In genomic region chr7:41156268-41156667, GRCh38 we compare ENCODE assay signal across 29 cellular contexts.
DNase-seq lines count a peak whose midpoint lies in the region; FAIRE-seq and TF ChIP-seq lines count a peak whose summit lies in the region.
"Had no signal": no experiment of that assay in that cellular context is flagged by ENCODE, and none has a peak within 500 bp of the region (broad histone marks: within the 10 kb centered on the region; RNA-seq: fewer than 3 reads in every experiment).

No MANE protein-coding gene starts in this region.

- intact Hi-C loops in A673 (cut with micrococcal nuclease; ENCODE audit: unreplicated experiment), result no loop called here
- intact Hi-C loops in activated T-helper 2 cell treated with anti-CD3 and anti-CD28 coated beads, Interferon-gamma antibody, Interleukin-2, Interleukin-4, amounts not matched to agents 10 μg/mL and 5 μg/mL and 100 μg/mL, durations not matched to agents 14 hours and 24 hours and 36 hours (cut with micrococcal nuclease), result no loop called here

- CTCF ChIA-PET in A673 (lab: Charles Lee), result no interaction called here

- H3K79me2 ChIP-seq in keratinocyte (ENCODE audit: control insufficient read depth, insufficient read depth, low read length), result no peaks in the 10 kb centered on the region

- H3K4me2 ChIP-seq in keratinocyte (ENCODE audit: control insufficient read depth, extremely low read depth, insufficient read depth, low read depth, low read length), result no peak overlapping the region
- H3K4me2 ChIP-seq: A549, SK-N-SH had no signal

- POLR2A ChIA-PET in A673 (lab: Charles Lee; ENCODE audit: low non-redundant PET), result no interaction called here

- no peaks in the 10 kb centered on the region for H3K9me3 ChIP-seq in A673 (ENCODE audit: low read depth, low read length, poor library complexity, severe bottlenecking)
- peaks cover 2% of the 10 kb centered on the region for H3K9me3 ChIP-seq in keratinocyte (ENCODE audit: control insufficient read depth, low read depth, low read length)
- H3K9me3 ChIP-seq: A549, prostate gland, testis had no signal

- H3K27ac ChIP-seq in A673 (ENCODE audit: low read depth, low read length, poor library complexity, severe bottlenecking), result no peak overlapping the region
- H3K27ac ChIP-seq in keratinocyte (ENCODE audit: control insufficient read depth, insufficient read depth, low read length), result no peak overlapping the region
- H3K27ac ChIP-seq: A549, dorsolateral prefrontal cortex, prostate gland, testis had no signal

- H3K4me3 ChIP-seq in A673 (ENCODE audit: low read depth, low read length, poor library complexity, severe bottlenecking), result no peak overlapping the region
- H3K4me3 ChIP-seq in bronchial epithelial cell (ENCODE audit: low read depth, low read length), result no peak overlapping the region
- H3K4me3 ChIP-seq in keratinocyte (ENCODE audit: control insufficient read depth in 2 of 3, extremely low read depth in 1 of 3, insufficient read depth in 2 of 3, low read depth in 1 of 3, low read length in 3 of 3), result no peak overlapping the region
- H3K4me3 ChIP-seq: A549, dorsolateral prefrontal cortex, K562, prostate gland, testis had no signal

- H3K4me1 ChIP-seq in A673 (ENCODE audit: insufficient read depth, low read length, poor library complexity, severe bottlenecking) (no peaks in the 10 kb centered on the region), keratinocyte (ENCODE audit: control insufficient read depth, extremely low read depth, insufficient read depth, low read length) (no peaks in the 10 kb centered on the region)
- H3K4me1 ChIP-seq: A549, prostate gland, testis had no signal

- H4K20me1 ChIP-seq in keratinocyte (ENCODE audit: control insufficient read depth, extremely low read depth, insufficient read depth, low read length), result no peaks in the 10 kb centered on the region

- H3K36me3 Mint-ChIP-seq in activated T-helper 2 cell treated with anti-CD3 and anti-CD28 coated beads, Interferon-gamma antibody, Interleukin-2, Interleukin-4, amounts not matched to agents 10 μg/mL and 5 μg/mL and 100 μg/mL, durations not matched to agents 14 hours and 24 hours and 36 hours (ENCODE audit: low read depth), result no peaks in the 10 kb centered on the region
- H3K36me3 Mint-ChIP-seq in glutamatergic neuron (ENCODE audit: unreplicated experiment), result peaks cover 5% of the 10 kb centered on the region
- H3K36me3 Mint-ChIP-seq: activated naive CD4-positive, alpha-beta T cell treated with anti-CD3 and anti-CD28 coated beads, Interleukin-2, amount 50 U/mL, for 72 hours had no signal

- dilution Hi-C loops in keratinocyte (cut with MboI; ENCODE audit: extremely low pct_ligation_motif_present, low sequenced_read_pairs), result no loop called here

- no TSS peak for BruUV-seq in A673 (replicated peaks; lab: Mats Ljungman, UMichigan)

- no peak overlapping the region for H3K27ac Mint-ChIP-seq in activated T-helper 2 cell treated with anti-CD3 and anti-CD28 coated beads, Interferon-gamma antibody, Interleukin-2, Interleukin-4, amounts not matched to agents 10 μg/mL and 5 μg/mL and 100 μg/mL, durations not matched to agents 14 hours and 24 hours and 36 hours
- no peak overlapping the region for H3K27ac Mint-ChIP-seq in glutamatergic neuron (ENCODE audit: unreplicated experiment)
- H3K27ac Mint-ChIP-seq: activated CD4-positive, alpha-beta memory T cell treated with anti-CD3 and anti-CD28 coated beads, Interleukin-2, amount 10 ng/mL, durations not matched to agents 7 days and 5 days; activated naive CD4-positive, alpha-beta T cell treated with anti-CD3 and anti-CD28 coated beads, Interleukin-2, amount 50 U/mL, for 72 hours; T-helper 1 cell treated with Interleukin-12 subunit alpha and Interleukin-12 subunit beta and Interleukin-4 antibody, amounts not matched to agents 30 μg/mL and 1 μg/mL, for 36 hours had no signal

- FAIRE-seq in bronchial epithelial cell (lab: Jason Lieb, UNC) (no peak), keratinocyte (lab: Jason Lieb, UNC) (no peak)
- FAIRE-seq: A549, endothelial cell of umbilical vein, K562, TTC549 had no signal

- no peaks in the 10 kb centered on the region for H3K36me3 ChIP-seq in A673 (ENCODE audit: insufficient read depth, low read length, poor library complexity, severe bottlenecking)
- H3K36me3 ChIP-seq in bronchial epithelial cell (ENCODE audit: control insufficient read depth, insufficient read depth, low read length), result no peaks in the 10 kb centered on the region
- no peaks in the 10 kb centered on the region for H3K36me3 ChIP-seq in keratinocyte (ENCODE audit: control insufficient read depth in 2 of 2, extremely low read depth in 1 of 2, insufficient read depth in 2 of 2, low read length in 2 of 2)
- H3K36me3 ChIP-seq: prostate gland had no signal

- H3K27me3 ChIP-seq in A673 (replicated peaks; ENCODE audit: insufficient read depth, low read depth, low read length, poor library complexity) (peaks cover 23% of the 10 kb centered on the region), bronchial epithelial cell (ENCODE audit: control insufficient read depth, insufficient read depth, low read length) (no peaks in the 10 kb centered on the region), keratinocyte (ENCODE audit: control insufficient read depth, extremely low read depth, insufficient read depth, low read length) (no peaks in the 10 kb centered on the region)
- H3K27me3 ChIP-seq: testis had no signal

- no peak for TF ChIP-seq CTCF in A673 (conservative IDR thresholded peaks at IDR 0.05; ENCODE audit: low read depth, low read length)
- TF ChIP-seq CTCF in bronchial epithelial cell (IDR thresholded peaks at IDR 0.05; ENCODE audit: insufficient read depth, low read length, severe bottlenecking), result no peak
- no peak for TF ChIP-seq CTCF in keratinocyte (optimal IDR thresholded peaks at IDR 0.05 in 1 of 3, IDR thresholded peaks at IDR 0.05 in 1 of 3, conservative IDR thresholded peaks at IDR 0.05 in 1 of 3; ENCODE audit: extremely low read depth in 1 of 3, insufficient read depth in 2 of 3, low read length in 3 of 3)
- TF ChIP-seq CTCF in glutamatergic neuron (IDR thresholded peaks at IDR 0.05; ENCODE audit: partially characterized antibody, unreplicated experiment), result no peak

- H2AFZ ChIP-seq in keratinocyte (ENCODE audit: control insufficient read depth, low read length), result peak overlapping the region; percentile 78

- DNase-seq in A673 (ENCODE audit: low spot score) (peak; percentile 39), HT1080 (ENCODE audit: low read depth) (peak; percentile 53), bronchial epithelial cell (ENCODE audit: low read depth) (peak; percentile 38), keratinocyte (ENCODE audit: low read depth, low spot score) (no peak), glutamatergic neuron (no peak), NCI-H1105 (lab: John Stamatoyannopoulos, UW) (no peak), cerebellar nuclear complex (lab: John Stamatoyannopoulos, UW) (no peak)
- no peak for DNase-seq in activated T-helper 2 cell treated with anti-CD3 and anti-CD28 coated beads, Interferon-gamma antibody, Interleukin-2, Interleukin-4, amounts not matched to agents 10 μg/mL and 5 μg/mL and 100 μg/mL, durations not matched to agents 14 hours and 24 hours and 36 hours (ENCODE audit: low spot score)
- DNase-seq: activated CD4-positive, alpha-beta memory T cell treated with anti-CD3 and anti-CD28 coated beads, Interleukin-2, amount 10 ng/mL, durations not matched to agents 7 days and 5 days; activated CD4-positive, CD25-positive, alpha-beta regulatory T cell treated with anti-CD3 and anti-CD28 coated beads, Interleukin-2, amount 50 U/mL, for 72 hours; anterior cingulate cortex; dorsolateral prefrontal cortex; HCEC 1CT; MM.1S; NCI-H1436 treated with DMSO at 0.1 percent for 48 hours; NCI-H2107; NCI-H446; NCI-H82; SK-N-SH; stimulated activated naive CD8-positive, alpha-beta T cell treated with anti-CD3 and anti-CD28 coated beads, Interleukin-15, Interleukin-2, amounts not matched to agents 100 U/mL and 50 U/mL, for 24 hours; testis had no signal

- H3K4me1 Mint-ChIP-seq in activated T-helper 2 cell treated with anti-CD3 and anti-CD28 coated beads, Interferon-gamma antibody, Interleukin-2, Interleukin-4, amounts not matched to agents 10 μg/mL and 5 μg/mL and 100 μg/mL, durations not matched to agents 14 hours and 24 hours and 36 hours (ENCODE audit: low read depth), result no peaks in the 10 kb centered on the region
- H3K4me1 Mint-ChIP-seq in glutamatergic neuron (ENCODE audit: low read depth, unreplicated experiment), result no peaks in the 10 kb centered on the region
- H3K4me1 Mint-ChIP-seq: activated CD4-positive, alpha-beta memory T cell treated with anti-CD3 and anti-CD28 coated beads, Interleukin-2, amount 10 ng/mL, durations not matched to agents 7 days and 5 days; central memory CD8-positive, alpha-beta T cell had no signal

- H3K9me1 ChIP-seq in keratinocyte (ENCODE audit: control insufficient read depth, extremely low read depth, insufficient read depth, low read length), result no peaks in the 10 kb centered on the region

- H3K9me3 Mint-ChIP-seq in activated T-helper 2 cell treated with anti-CD3 and anti-CD28 coated beads, Interferon-gamma antibody, Interleukin-2, Interleukin-4, amounts not matched to agents 10 μg/mL and 5 μg/mL and 100 μg/mL, durations not matched to agents 14 hours and 24 hours and 36 hours, result peaks cover 3% of the 10 kb centered on the region
- no peaks in the 10 kb centered on the region for H3K9me3 Mint-ChIP-seq in glutamatergic neuron (ENCODE audit: unreplicated experiment)
- H3K9me3 Mint-ChIP-seq: activated CD4-positive, alpha-beta memory T cell treated with anti-CD3 and anti-CD28 coated beads, Interleukin-2, amount 10 ng/mL, durations not matched to agents 7 days and 5 days; activated naive CD4-positive, alpha-beta T cell treated with anti-CD3 and anti-CD28 coated beads, Interleukin-2, amount 50 U/mL, for 72 hours; T-helper 1 cell treated with Interleukin-12 subunit alpha and Interleukin-12 subunit beta and Interleukin-4 antibody, amounts not matched to agents 30 μg/mL and 1 μg/mL, for 36 hours had no signal

- no peaks in the 10 kb centered on the region for H3K27me3 Mint-ChIP-seq in activated T-helper 2 cell treated with anti-CD3 and anti-CD28 coated beads, Interferon-gamma antibody, Interleukin-2, Interleukin-4, amounts not matched to agents 10 μg/mL and 5 μg/mL and 100 μg/mL, durations not matched to agents 14 hours and 24 hours and 36 hours (ENCODE audit: low read depth)
- H3K27me3 Mint-ChIP-seq in glutamatergic neuron (ENCODE audit: unreplicated experiment), result no peaks in the 10 kb centered on the region
- H3K27me3 Mint-ChIP-seq: activated CD4-positive, alpha-beta memory T cell treated with anti-CD3 and anti-CD28 coated beads, Interleukin-2, amount 10 ng/mL, durations not matched to agents 7 days and 5 days; central memory CD8-positive, alpha-beta T cell had no signal

- H3K9ac ChIP-seq in keratinocyte (ENCODE audit: control insufficient read depth, extremely low read depth, insufficient read depth, low read length), result no peak overlapping the region
- H3K9ac ChIP-seq: SK-N-SH had no signal

- no peak overlapping the region for H3K4me3 Mint-ChIP-seq in activated T-helper 2 cell treated with anti-CD3 and anti-CD28 coated beads, Interferon-gamma antibody, Interleukin-2, Interleukin-4, amounts not matched to agents 10 μg/mL and 5 μg/mL and 100 μg/mL, durations not matched to agents 14 hours and 24 hours and 36 hours (ENCODE audit: low read depth)
- no peak overlapping the region for H3K4me3 Mint-ChIP-seq in glutamatergic neuron (ENCODE audit: unreplicated experiment)
- H3K4me3 Mint-ChIP-seq: activated CD4-positive, alpha-beta memory T cell treated with anti-CD3 and anti-CD28 coated beads, Interleukin-2, amount 10 ng/mL, durations not matched to agents 7 days and 5 days; central memory CD8-positive, alpha-beta T cell; T-helper 1 cell treated with Interleukin-12 subunit alpha and Interleukin-12 subunit beta and Interleukin-4 antibody, amounts not matched to agents 30 μg/mL and 1 μg/mL, for 36 hours had no signal

Comparison
In these comparisons a context has a peak if more than half of its experiments do, and no peak if none do; other contexts are left out.
1. DNase-seq: peak in A673 (single experiment), HT1080 (single experiment) and bronchial epithelial cell (single experiment); none in keratinocyte (single experiment), activated T-helper 2 cell treated with anti-CD3 and anti-CD28 coated beads, Interferon-gamma antibody, Interleukin-2, Interleukin-4, amounts not matched to agents 10 μg/mL and 5 μg/mL and 100 μg/mL, durations not matched to agents 14 hours and 24 hours and 36 hours (single experiment), glutamatergic neuron (single experiment), NCI-H1105 (single experiment) and cerebellar nuclear complex (0 of 2).